15 cellular contexts compared by ENCODE assay signal in genomic region chr2:13114391-13114790, GRCh38.
A peak's percentile ranks its signal among the peaks of the same experiment; 100 is the strongest.
DNase-seq lines count a peak whose midpoint lies in the region; ATAC-seq, FAIRE-seq and TF ChIP-seq lines count a peak whose summit lies in the region.
"Had no signal": no experiment of that assay in that cellular context is flagged by ENCODE, and none has a peak within 500 bp of the region (broad histone marks: within the 10 kb centered on the region; RNA-seq: fewer than 3 reads in every experiment).

No MANE protein-coding gene starts in this region.

- H3F3A ChIP-seq in SK-N-SH (replicated peaks; ENCODE audit: insufficient read depth) = no peaks in the 10 kb centered on the region

- no peak overlapping the region for H2AFZ ChIP-seq in SK-N-SH (ENCODE audit: low read depth)

- H3K4me3 ChIP-seq in SK-N-SH (ENCODE audit: low read depth in 2 of 2, low read length in 1 of 2) (no peak overlapping the region), fibroblast of mammary gland (ENCODE audit: control insufficient read depth, low read depth, low read length) (no peak overlapping the region), small intestine (ENCODE audit: low read depth in 1 of 2, low read length in 2 of 2) (no peak overlapping the region)

- H3K36me3 ChIP-seq in SK-N-SH (replicated peaks in 1 of 2; ENCODE audit: control insufficient read depth in 1 of 2, insufficient read depth in 2 of 2, low read length in 1 of 2) = no peaks in the 10 kb centered on the region
- no peaks in the 10 kb centered on the region for H3K36me3 ChIP-seq in small intestine (ENCODE audit: control insufficient read depth in 2 of 2, insufficient read depth in 2 of 2, low read length in 2 of 2)

- H3K9me3 ChIP-seq in SK-N-SH (no peaks in the 10 kb centered on the region), small intestine (ENCODE audit: control insufficient read depth, low read depth) (no peaks in the 10 kb centered on the region)

- H3K27me3 ChIP-seq in SK-N-SH (ENCODE audit: insufficient read depth) = no peaks in the 10 kb centered on the region
- H3K27me3 ChIP-seq in small intestine (ENCODE audit: control insufficient read depth in 2 of 2, insufficient read depth in 2 of 2, low read length in 2 of 2) = no peaks in the 10 kb centered on the region

- no peak overlapping the region for H3K9ac ChIP-seq in SK-N-SH

- CTCF ChIA-PET in SK-N-SH (lab: Yijun Ruan, JAX) = interaction anchor here (1.0 kb wide), 1 partner anchor 14 kb away, joined by 3 read pairs; no protein-coding TSS in a partner anchor

- no peak overlapping the region for H3K4me2 ChIP-seq in SK-N-SH

- H3K9me2 ChIP-seq in SK-N-SH = no peaks in the 10 kb centered on the region

- DNase-seq in NCI-H1694 (lab: John Stamatoyannopoulos, UW) = peak; percentile 6
- DNase-seq in NCI-H1694 treated with DMSO at 0.1 percent for 48 hours (lab: John Stamatoyannopoulos, UW) = no peak
- DNase-seq in SK-N-SH = peak; percentile 40
- DNase-seq in fibroblast of mammary gland (ENCODE audit: low read depth) = peak; percentile 16
- DNase-seq in small intestine = peak; percentile 29
- no peak for DNase-seq in GM19238 (ENCODE audit: insufficient read length, low spot score)
- DNase-seq: activated B cell treated with CpG ODN at 0.5 μM for 24 hours, cortex of kidney, DMS79, hippocampal formation, NCI-H187 had no signal

- H3K4me1 ChIP-seq in SK-N-SH (ENCODE audit: control insufficient read depth in 1 of 2, insufficient read depth in 2 of 2, low read depth in 1 of 2, low read length in 1 of 2) = no peaks in the 10 kb centered on the region; a peak in 1 of 4 replicates
- H3K4me1 ChIP-seq in small intestine (ENCODE audit: control insufficient read depth in 2 of 2, insufficient read depth in 1 of 2, low read depth in 1 of 2, low read length in 1 of 2) = no peaks in the 10 kb centered on the region

- POLR2A ChIA-PET in SK-N-SH (lab: Yijun Ruan, JAX) = no interaction called here

- no peaks in the 10 kb centered on the region for H3K79me2 ChIP-seq in SK-N-SH (ENCODE audit: insufficient read depth)

- TF ChIP-seq CTCF in SK-N-SH (IDR thresholded peaks at IDR 0.05) (no peak), fibroblast of mammary gland (conservative IDR thresholded peaks at IDR 0.05; ENCODE audit: control insufficient read depth, insufficient read depth, low read depth, low read length) (no peak)

- no peak for ATAC-seq in GM21825 (IDR thresholded peaks at IDR 0.05; ENCODE audit: unreplicated experiment)
- ATAC-seq in GM21423 (IDR thresholded peaks at IDR 0.05; ENCODE audit: unreplicated experiment) = no peak

- TF ChIP-seq RAD21 in SK-N-SH (IDR thresholded peaks at IDR 0.05; ENCODE audit: low read length) = 0 out of 2 replicates have a peak, but pooled peaks have one; percentile 7

- WGBS in SK-N-SH (ENCODE audit: low lambda C conversion rate) = 8% methylated on average over 1 of the region's 1 CpG
- WGBS in small intestine, 3 donors = 8 to 20% (median 12%) methylated on average over 1 of the region's 1 CpG

- no peak for TF ChIP-seq EP300 in SK-N-SH (IDR thresholded peaks at IDR 0.05; ENCODE audit: borderline replicate concordance in 1 of 2, low read depth in 1 of 2, low read length in 1 of 2)

- no peak for FAIRE-seq in small intestine (lab: Jason Lieb, UNC)

- H4K20me1 ChIP-seq in SK-N-SH (ENCODE audit: insufficient read depth) = no peaks in the 10 kb centered on the region

- H3K27ac ChIP-seq in SK-N-SH (ENCODE audit: low read depth in 2 of 2, low read length in 1 of 2) = no peak overlapping the region
- no peak overlapping the region for H3K27ac ChIP-seq in small intestine (ENCODE audit: low read depth in 1 of 2, low read length in 1 of 2)
- H3K27ac ChIP-seq: 22Rv1, RWPE1 had no signal

TF ChIP-seq in SK-N-SH, 30 proteins besides CTCF, POLR2A, EP300 and RAD21:
- no peak for TF ChIP-seq CHD2 (IDR thresholded peaks at IDR 0.05; ENCODE audit: low read length, partially characterized antibody)
- peak; percentile 45; the same call in 1 of the 2 replicates for TF ChIP-seq GATA2 (CRISPR knock-in tag; IDR thresholded peaks at IDR 0.05)

Comparison
In these comparisons a context has a peak if more than half of its experiments do, and no peak if none do; other contexts are left out.
1. DNase-seq: peak in NCI-H1694 (single experiment), SK-N-SH (single experiment), fibroblast of mammary gland (single experiment) and small intestine (single experiment); none in NCI-H1694 treated with DMSO at 0.1 percent for 48 hours (single experiment) and GM19238 (single experiment).